Comparison of ENCODE assay signal across 13 cellular contexts in the genomic region with DNA sequence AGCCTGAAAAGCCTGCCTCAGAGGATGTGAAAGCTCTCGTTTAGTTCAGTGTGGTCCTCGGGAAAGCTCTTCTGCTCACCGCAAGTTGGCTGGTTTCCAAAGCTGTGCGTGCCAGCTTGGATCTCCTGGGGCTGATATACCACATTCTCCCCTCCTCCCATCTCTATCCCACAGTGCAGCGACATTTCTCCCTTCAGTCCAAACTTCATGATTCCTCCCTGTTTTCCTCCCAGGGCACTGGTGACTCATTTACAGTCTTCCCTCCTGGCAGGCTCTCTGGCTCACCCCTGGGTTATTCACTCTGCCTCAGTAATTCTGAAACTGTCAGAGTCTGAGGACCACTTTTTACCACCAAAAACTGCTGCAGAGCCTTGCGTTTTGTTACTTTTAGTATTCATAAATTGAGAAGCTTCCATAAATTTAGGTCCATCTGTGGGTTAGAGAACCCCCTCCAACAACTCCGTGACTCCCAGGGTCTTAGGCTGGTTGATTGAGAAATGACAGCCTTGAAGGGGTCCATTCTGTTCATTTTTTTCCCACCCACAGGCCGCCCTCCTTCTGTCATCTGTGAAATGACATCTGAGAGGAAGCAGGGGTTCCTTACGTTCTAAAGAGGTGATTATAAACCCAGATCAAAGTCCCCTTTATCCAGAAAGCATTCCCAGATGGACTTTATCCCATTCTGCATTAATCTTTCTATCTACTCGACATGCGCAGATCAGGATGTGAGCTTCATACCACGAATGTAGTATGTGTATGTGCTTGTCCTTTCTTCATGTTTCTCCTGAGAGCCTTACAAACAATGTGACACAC. TPM values are rescaled to one million over a fixed set of nuclear protein-coding genes. Genes with fewer than 3 reads are reported as not detected.
DNase-seq lines count a peak whose midpoint lies in the region; ATAC-seq and TF ChIP-seq lines count a peak whose summit lies in the region.
"Had no signal": no experiment of that assay in that cellular context is flagged by ENCODE, and none has a peak within 500 bp of the region (broad histone marks: within the 10 kb centered on the region; RNA-seq: fewer than 3 reads in every experiment).

No MANE protein-coding gene starts in this region.

- no peaks in the 10 kb centered on the region for H3K9me3 ChIP-seq in right cardiac atrium (ENCODE audit: control insufficient read depth, low read length)
- no peaks in the 10 kb centered on the region for H3K9me3 ChIP-seq in gastroesophageal sphincter
- H3K9me3 ChIP-seq in aorta (ENCODE audit: control insufficient read depth, low read length) = no peaks in the 10 kb centered on the region

- H3K27me3 Mint-ChIP-seq in naive thymus-derived CD8-positive, alpha-beta T cell = peaks cover 14 to 42% (median 34%) of the 10 kb centered on the region in 5 donors

- TF ChIP-seq EP300 in gastroesophageal sphincter (IDR thresholded peaks at IDR 0.05) = no peak

- H3K27ac ChIP-seq in right cardiac atrium (ENCODE audit: low read length) = no peak overlapping the region
- no peak overlapping the region for H3K27ac ChIP-seq in gastroesophageal sphincter
- no peak overlapping the region for H3K27ac ChIP-seq in aorta (ENCODE audit: low read depth in 1 of 2, low read length in 2 of 2)

- H3K4me1 ChIP-seq in right cardiac atrium (ENCODE audit: control insufficient read depth, insufficient read depth, low read length) (peaks cover 2% of the 10 kb centered on the region), gastroesophageal sphincter (peaks cover 0 to 5% (median 0%) of the 10 kb centered on the region in 3 donors), aorta (ENCODE audit: control insufficient read depth in 1 of 2, insufficient read depth in 2 of 2, low read length in 2 of 2) (no peaks in the 10 kb centered on the region)

- H3K27me3 ChIP-seq in right cardiac atrium (ENCODE audit: control insufficient read depth, insufficient read depth) (no peaks in the 10 kb centered on the region), gastroesophageal sphincter (peaks cover 51% of the 10 kb centered on the region), aorta (ENCODE audit: control insufficient read depth in 1 of 2, insufficient read depth in 2 of 2, low read length in 1 of 2) (no peaks in the 10 kb centered on the region)

- no peak for TF ChIP-seq CTCF in gastroesophageal sphincter (IDR thresholded peaks at IDR 0.05)

- TF ChIP-seq POLR2A in gastroesophageal sphincter (IDR thresholded peaks at IDR 0.05) = no peak

- intact Hi-C loops in right cardiac atrium (cut with DNase I) (no loop called here), cardiac septum (cut with DNase I) (no loop called here), aorta (cut with DNase I) (no loop called here)

- DNase-seq in right cardiac atrium = no peak
- DNase-seq in cardiac septum (ENCODE audit: low spot score) = no peak
- DNase-seq in T1000 (lab: John Stamatoyannopoulos, UW) = peak; percentile 82
- no peak for DNase-seq in aorta
- DNase-seq in naive thymus-derived CD8-positive, alpha-beta T cell = no peak
- no peak for DNase-seq in activated CD4-positive, alpha-beta T cell treated with anti-CD3 and anti-CD28 coated beads, Interleukin-2, amount 50 U/mL, for 48 hours
- DNase-seq: C1 segment of cervical spinal cord; Right ventricle myocardium superior; stimulated activated CD4-positive, alpha-beta T cell treated with anti-CD3 and anti-CD28 coated beads, Interleukin-4, amount 100 ng/mL, for 4 hours had no signal

- POLR2A ChIA-PET in naive thymus-derived CD8-positive, alpha-beta T cell (lab: Charles Lee) = interaction anchor here (0.6 kb wide), 1 partner anchor 52 kb away, joined by 3 read pairs; no protein-coding TSS in a partner anchor

- H3K9me3 Mint-ChIP-seq in naive thymus-derived CD8-positive, alpha-beta T cell = no peaks in the 10 kb centered on the region

- H3K4me3 Mint-ChIP-seq in naive thymus-derived CD8-positive, alpha-beta T cell = no peak overlapping the region

- H3K4me1 Mint-ChIP-seq in naive thymus-derived CD8-positive, alpha-beta T cell = peaks cover 2 to 5% (median 4%) of the 10 kb centered on the region in 4 donors

- H3K36me3 Mint-ChIP-seq in naive thymus-derived CD8-positive, alpha-beta T cell = no peaks in the 10 kb centered on the region

- no peaks in the 10 kb centered on the region for H3K36me3 ChIP-seq in gastroesophageal sphincter
- no peaks in the 10 kb centered on the region for H3K36me3 ChIP-seq in aorta (ENCODE audit: control insufficient read depth in 1 of 2, insufficient read depth in 2 of 2, low read length in 1 of 2)

- no peak overlapping the region for H3K4me3 ChIP-seq in right cardiac atrium (ENCODE audit: low read length)
- H3K4me3 ChIP-seq in gastroesophageal sphincter = no peak overlapping the region
- H3K4me3 ChIP-seq in aorta (ENCODE audit: low read length in 2 of 2) = no peak overlapping the region
- H3K4me3 ChIP-seq: lung had no signal

- no peak overlapping the region for H3K27ac Mint-ChIP-seq in naive thymus-derived CD8-positive, alpha-beta T cell

- ATAC-seq in right cardiac atrium (peak; percentile 36 to 57), gastroesophageal sphincter (peak; percentile 35), aorta (ENCODE audit: low FRiP score) (peak; percentile 57), GM19463 (IDR thresholded peaks at IDR 0.05; ENCODE audit: unreplicated experiment) (no peak)
- no peak for ATAC-seq in naive thymus-derived CD8-positive, alpha-beta T cell

- 55% methylated on average over 12 of the region's 12 CpGs for WGBS in right cardiac atrium
- 44% methylated on average over 10 to 11 of the region's 12 CpGs for WGBS in gastroesophageal sphincter (ENCODE audit: low coverage in 1 of 2), 2 donors
- WGBS in aorta, 2 donors = 29 to 33% methylated on average over 12 of the region's 12 CpGs

RNA-seq across cellular contexts. Expression of a gene that starts 6.1 kb away (rescaled TPM):
- total RNA-seq in right cardiac atrium (not detected), cardiac septum (0.08 TPM), gastroesophageal sphincter (under 1 TPM in 1 of 4 donors, not detected in 3; 0.08 TPM), aorta (under 1 TPM in 1 of 2 donors, not detected in 1; 0.12 TPM)
- polyA plus RNA-seq in right cardiac atrium (not detected), aorta (under 1 TPM in 1 of 2 donors, not detected in 1; 0.13 TPM)
- total RNA-seq in naive thymus-derived CD8-positive, alpha-beta T cell = not detected
- polyA plus RNA-seq in naive thymus-derived CD8-positive, alpha-beta T cell = not detected
- total RNA-seq: Right ventricle myocardium superior had no signal
- polyA plus RNA-seq: urinary bladder had no signal

RNA-seq across cellular contexts. Expression of a gene that starts 8.4 kb away (rescaled TPM):
- not detected for total RNA-seq in right cardiac atrium
- polyA plus RNA-seq in right cardiac atrium = not detected
- total RNA-seq in cardiac septum = not detected
- total RNA-seq in gastroesophageal sphincter = not detected
- not detected for total RNA-seq in aorta
- 1 to 10 TPM; 1.6 to 7.0 TPM for polyA plus RNA-seq in aorta
- total RNA-seq in naive thymus-derived CD8-positive, alpha-beta T cell = not detected
- not detected for polyA plus RNA-seq in naive thymus-derived CD8-positive, alpha-beta T cell
- total RNA-seq: lung, Right ventricle myocardium superior, urinary bladder had no signal
- polyA plus RNA-seq: urinary bladder had no signal

RNA-seq across cellular contexts. Expression of a gene that starts 19.0 kb away (rescaled TPM):
- not detected for total RNA-seq in right cardiac atrium
- not detected for polyA plus RNA-seq in right cardiac atrium
- not detected for total RNA-seq in cardiac septum
- not detected for total RNA-seq in gastroesophageal sphincter
- total RNA-seq in aorta = not detected
- 1 to 10 TPM in 1 of 2 donors, not detected in 1; 2.9 TPM for polyA plus RNA-seq in aorta
- not detected for total RNA-seq in naive thymus-derived CD8-positive, alpha-beta T cell
- not detected for polyA plus RNA-seq in naive thymus-derived CD8-positive, alpha-beta T cell
- total RNA-seq: Right ventricle myocardium superior, urinary bladder had no signal
- polyA plus RNA-seq: urinary bladder had no signal

RNA-seq across cellular contexts. Expression of a gene that starts 42.0 kb away (rescaled TPM):
- total RNA-seq in right cardiac atrium (not detected), cardiac septum (not detected), gastroesophageal sphincter (not detected), aorta (not detected)
- polyA plus RNA-seq in right cardiac atrium (not detected), aorta (10 to 100 TPM in 1 of 2 donors, under 1 TPM in 1; 0.79 to 13.8 TPM)
- total RNA-seq in naive thymus-derived CD8-positive, alpha-beta T cell = not detected
- polyA plus RNA-seq in naive thymus-derived CD8-positive, alpha-beta T cell = under 1 TPM in 1 of 3 donors, not detected in 2; 0.07 TPM
- total RNA-seq: Right ventricle myocardium superior had no signal

RNA-seq across cellular contexts. Expression of a gene that starts 58.3 kb away (rescaled TPM):
- total RNA-seq in right cardiac atrium (10 to 100 TPM; 19.9 to 27.1 (median 25.1) TPM), cardiac septum (24.2 TPM), gastroesophageal sphincter (10 to 100 TPM; 38.1 to 57.8 (median 45.8) TPM), aorta (10 to 100 TPM; 35.1 to 36.5 TPM)
- polyA plus RNA-seq in right cardiac atrium (19.6 TPM), aorta (10 to 100 TPM; 20.1 to 24.3 TPM)
- 10 to 100 TPM; 42.6 to 47.0 TPM for total RNA-seq in naive thymus-derived CD8-positive, alpha-beta T cell
- 10 to 100 TPM; 22.7 to 42.9 (median 27.6) TPM for polyA plus RNA-seq in naive thymus-derived CD8-positive, alpha-beta T cell

Comparison
In these comparisons a context has a peak if more than half of its experiments do, and no peak if none do; other contexts are left out.
1. ATAC-seq: peak in right cardiac atrium (2 of 2), gastroesophageal sphincter (single experiment) and aorta (single experiment); none in GM19463 (single experiment) and naive thymus-derived CD8-positive, alpha-beta T cell (0 of 2).